8 cellular contexts compared by ENCODE assay signal in the genomic region with DNA sequence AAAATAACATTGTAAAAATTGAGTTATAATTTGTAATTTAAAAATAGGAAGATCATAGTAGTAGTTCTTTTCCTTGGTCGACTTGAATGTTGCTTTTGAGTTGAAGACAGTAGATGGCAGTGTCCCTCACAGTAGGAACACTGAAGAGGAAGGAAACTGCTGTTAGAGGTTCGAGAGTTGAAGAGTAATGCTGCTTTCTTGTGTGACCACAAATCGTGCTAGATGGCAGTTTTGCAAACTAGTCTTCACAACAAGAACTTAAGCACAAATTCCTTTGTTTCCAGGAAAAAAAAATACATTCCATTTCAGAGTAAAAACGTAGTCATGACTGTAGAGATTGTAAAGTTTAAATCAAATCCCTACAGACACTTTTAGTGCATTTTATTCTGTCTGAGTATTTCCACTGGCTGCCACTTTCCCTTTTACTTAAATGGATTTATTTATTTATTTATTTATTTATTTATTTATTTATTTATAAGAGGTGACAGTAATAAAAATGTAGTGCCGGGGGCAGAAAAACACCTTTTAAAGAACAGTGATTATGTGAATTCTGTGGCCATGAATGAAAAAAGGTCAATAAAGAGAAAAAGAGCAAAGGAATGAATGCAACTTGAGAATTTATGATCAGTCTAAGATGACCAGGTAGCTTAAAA. TPM values are rescaled to one million over a fixed set of nuclear protein-coding genes. Genes with fewer than 3 reads are reported as not detected.
DNase-seq lines count a peak whose midpoint lies in the region; ATAC-seq and TF ChIP-seq lines count a peak whose summit lies in the region.

No MANE protein-coding gene starts in this region.

- H3K27ac ChIP-seq in neural cell (ENCODE audit: low read length), result no peak overlapping the region

- H3K4me3 ChIP-seq in Loucy (ENCODE audit: low read length, poor library complexity, severe bottlenecking), result peak overlapping the region; percentile 31
- H3K4me3 ChIP-seq in neural cell (ENCODE audit: low read length), result no peak overlapping the region

- no peaks in the 10 kb centered on the region for H3K9me3 ChIP-seq in Loucy (ENCODE audit: insufficient read depth, low read depth, low read length)
- H3K9me3 ChIP-seq in neural cell (ENCODE audit: low read length), result no peaks in the 10 kb centered on the region

- H3K4me3 Mint-ChIP-seq in activated naive CD4-positive, alpha-beta T cell treated with anti-CD3 and anti-CD28 coated beads for 36 hours, result no peak overlapping the region
- H3K4me3 Mint-ChIP-seq in T-cell, result no peak overlapping the region

- no peaks in the 10 kb centered on the region for H3K9me3 Mint-ChIP-seq in activated naive CD4-positive, alpha-beta T cell treated with anti-CD3 and anti-CD28 coated beads for 36 hours
- no peaks in the 10 kb centered on the region for H3K9me3 Mint-ChIP-seq in T-cell

- intact Hi-C loops in activated naive CD4-positive, alpha-beta T cell treated with anti-CD3 and anti-CD28 coated beads for 36 hours (cut with micrococcal nuclease), result loop anchor here (1.0 to 5.0 kb wide), 5 partner anchors 67 to 200 kb away; no protein-coding TSS in a partner anchor

- H3K9me2 ChIP-seq in Loucy (replicated peaks; ENCODE audit: low read depth, low read length) (no peaks in the 10 kb centered on the region), neural cell (ENCODE audit: insufficient read depth, low read length) (no peaks in the 10 kb centered on the region)

- H2AFZ ChIP-seq in Loucy (ENCODE audit: low read length), result no peak overlapping the region
- no peak overlapping the region for H2AFZ ChIP-seq in neural cell (ENCODE audit: low read depth, low read length)

- H3K4me2 ChIP-seq in Loucy (ENCODE audit: low read depth, low read length, poor library complexity, severe bottlenecking) (peak overlapping the region; percentile 60), neural cell (ENCODE audit: low read length) (no peak overlapping the region)

- no peaks in the 10 kb centered on the region for H3K27me3 ChIP-seq in Loucy (ENCODE audit: insufficient read depth, low read length, poor library complexity, severe bottlenecking)
- H3K27me3 ChIP-seq in neural cell (ENCODE audit: insufficient read depth, low read depth, low read length), result no peaks in the 10 kb centered on the region

- H3K9ac ChIP-seq in Loucy (ENCODE audit: low read depth, low read length, poor library complexity, severe bottlenecking) (peak overlapping the region; percentile 15), neural cell (ENCODE audit: low read length) (no peak overlapping the region)

- peak overlapping the region; percentile 35 for H3K27ac Mint-ChIP-seq in activated naive CD4-positive, alpha-beta T cell treated with anti-CD3 and anti-CD28 coated beads for 36 hours
- H3K27ac Mint-ChIP-seq in T-cell, result peak overlapping the region; percentile 22 to 52

- peaks cover 38% of the 10 kb centered on the region for H3K4me1 Mint-ChIP-seq in activated naive CD4-positive, alpha-beta T cell treated with anti-CD3 and anti-CD28 coated beads for 36 hours (ENCODE audit: low read depth)
- peaks cover 30 to 35% (median 34%) of the 10 kb centered on the region in 3 donors for H3K4me1 Mint-ChIP-seq in T-cell

- H4K20me1 ChIP-seq in Loucy (ENCODE audit: insufficient read depth, low read length, poor library complexity, severe bottlenecking) (peaks cover 2% of the 10 kb centered on the region), neural cell (ENCODE audit: insufficient read depth) (no peaks in the 10 kb centered on the region)

- CTCF ChIA-PET in activated naive CD4-positive, alpha-beta T cell treated with anti-CD3 and anti-CD28 coated beads for 36 hours (lab: Charles Lee), result interaction anchor here (0.6 to 0.9 kb wide), 2 partner anchors 171 to 408 kb away, joined by 3 to 7 read pairs; no protein-coding TSS in a partner anchor
- CTCF ChIA-PET in T-cell (lab: Charles Lee), result interaction anchor here in 1 of 2 donors (0.5 kb wide), 1 partner anchor 157 kb away, joined by 3 read pairs; no protein-coding TSS in a partner anchor

- no peaks in the 10 kb centered on the region for H3K27me3 Mint-ChIP-seq in activated naive CD4-positive, alpha-beta T cell treated with anti-CD3 and anti-CD28 coated beads for 36 hours (ENCODE audit: low read depth)
- no peaks in the 10 kb centered on the region for H3K27me3 Mint-ChIP-seq in T-cell

- peaks cover 18% of the 10 kb centered on the region for H3K4me1 ChIP-seq in Loucy (ENCODE audit: insufficient read depth, low read length, poor library complexity, severe bottlenecking)

- POLR2A ChIA-PET in T-cell (lab: Charles Lee), result no interaction called here

- no peak for TF ChIP-seq EP300 in neural cell (conservative IDR thresholded peaks at IDR 0.05; ENCODE audit: poor library complexity, severe bottlenecking)

- ATAC-seq in T-cell (replicated peaks in 1 of 4) (peak; percentile 74 to 88 (median 84)), HG03342 (IDR thresholded peaks at IDR 0.05; ENCODE audit: unreplicated experiment) (no peak), GM21723 (IDR thresholded peaks at IDR 0.05; ENCODE audit: unreplicated experiment) (no peak)

- DNase-seq in activated naive CD4-positive, alpha-beta T cell treated with anti-CD3 and anti-CD28 coated beads for 36 hours, result peak; percentile 31
- no peak for DNase-seq in activated naive CD4-positive, alpha-beta T cell treated with Interleukin-2 at 50 U/mL for 16 hours
- DNase-seq in T-cell (peak in 9 of 34 experiments; percentile 5 to 21 (median 8)), fibroblast of gingiva (ENCODE audit: low read depth) (peak; percentile 91)

- peaks cover 77% of the 10 kb centered on the region for H3K36me3 ChIP-seq in Loucy (ENCODE audit: insufficient read depth, low read length)
- peaks cover 10% of the 10 kb centered on the region for H3K36me3 ChIP-seq in neural cell (ENCODE audit: insufficient read depth, low read length)

- peaks cover 26% of the 10 kb centered on the region for H3K36me3 Mint-ChIP-seq in activated naive CD4-positive, alpha-beta T cell treated with anti-CD3 and anti-CD28 coated beads for 36 hours (ENCODE audit: low read depth)
- peaks cover 50% of the 10 kb centered on the region for H3K36me3 Mint-ChIP-seq in T-cell

- TF ChIP-seq RAD21 in neural cell (conservative IDR thresholded peaks at IDR 0.05), result peak; percentile 67

- H3K79me2 ChIP-seq in Loucy (ENCODE audit: insufficient read depth, low read length), result peaks cover 19% of the 10 kb centered on the region
- peaks cover 3% of the 10 kb centered on the region for H3K79me2 ChIP-seq in neural cell (replicated peaks; ENCODE audit: insufficient read depth, low read length)

- TF ChIP-seq CTCF in Loucy (conservative IDR thresholded peaks at IDR 0.05; ENCODE audit: low read length) (peak; percentile 79), neural cell (IDR thresholded peaks at IDR 0.05; ENCODE audit: poor library complexity, severe bottlenecking) (peak; percentile 68)

- H3F3A ChIP-seq in Loucy (ENCODE audit: low read depth) (no peaks in the 10 kb centered on the region), neural cell (ENCODE audit: insufficient read depth, low read length, poor library complexity, severe bottlenecking) (no peaks in the 10 kb centered on the region)

TF ChIP-seq in neural cell, 6 proteins besides CTCF, POLR2A, EP300 and RAD21:
- no peak for TF ChIP-seq EZH2 (IDR thresholded peaks at IDR 0.05; ENCODE audit: borderline replicate concordance, insufficient read depth, low read length, poor library complexity, severe bottlenecking)
- TF ChIP-seq MXI1 (conservative IDR thresholded peaks at IDR 0.05; ENCODE audit: poor library complexity, severe bottlenecking), result no peak
- peak; percentile 70 for TF ChIP-seq SMC3 (conservative IDR thresholded peaks at IDR 0.05; ENCODE audit: poor library complexity)
- no peak for TF ChIP-seq POLR2AphosphoS5 (IDR thresholded peaks at IDR 0.05)

RNA-seq across cellular contexts. Expression of gene SPECC1L, which starts 54.6 kb away (rescaled TPM):
- 10 to 100 TPM; 33.5 to 35.7 TPM for total RNA-seq in activated naive CD4-positive, alpha-beta T cell treated with anti-CD3 and anti-CD28 coated beads for 36 hours
- total RNA-seq in T-cell, result 10 to 100 TPM; 45.3 to 64.0 (median 54.5) TPM
- 27.1 and 28.7 TPM in 2 replicates for polyA plus RNA-seq in neural cell
- 96.9 and 107 TPM in 2 replicates for polyA minus RNA-seq in neural cell

Comparison
In these comparisons a context has a peak if more than half of its experiments do, and no peak if none do; other contexts are left out.
1. ATAC-seq: peak in T-cell (4 of 4); none in HG03342 (single experiment) and GM21723 (single experiment).